9 cellular contexts compared by ENCODE assay signal in the genomic region with DNA sequence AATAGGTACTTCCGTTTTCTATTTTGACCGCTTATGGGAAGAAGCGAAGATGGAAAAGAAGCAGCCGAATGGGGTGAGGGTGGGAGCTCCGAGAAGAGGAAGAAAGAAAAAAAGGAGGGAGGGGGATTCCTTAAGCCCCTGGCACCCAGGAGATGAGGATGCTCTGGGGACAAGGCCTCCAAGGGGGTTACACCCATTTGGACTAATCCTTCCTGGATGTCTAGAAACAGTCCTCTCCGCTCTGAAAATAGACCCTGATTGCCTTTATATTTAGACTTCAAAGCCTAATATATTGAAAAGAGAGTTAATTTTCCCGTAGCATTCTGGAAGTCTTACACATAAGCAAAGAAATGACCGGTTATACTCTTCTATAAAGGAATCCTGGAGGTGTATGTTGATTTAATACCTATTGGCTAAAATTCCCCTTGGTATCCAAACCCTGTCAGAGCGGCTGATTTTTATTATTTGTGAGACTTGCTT. TPM values are rescaled to one million over a fixed set of nuclear protein-coding genes. Genes with fewer than 3 reads are reported as not detected.
DNase-seq lines count a peak whose midpoint lies in the region; ATAC-seq and TF ChIP-seq lines count a peak whose summit lies in the region.
"Had no signal": no experiment of that assay in that cellular context is flagged by ENCODE, and none has a peak within 500 bp of the region (broad histone marks: within the 10 kb centered on the region; RNA-seq: fewer than 3 reads in every experiment).

No MANE protein-coding gene starts in this region.

- peaks cover 8% of the 10 kb centered on the region for H3K4me1 Mint-ChIP-seq in activated B cell treated with CpG ODN at 0.5 μM for 24 hours

- H3K79me2 ChIP-seq in HCT116 (ENCODE audit: insufficient read depth, low read length) = peaks cover 38% of the 10 kb centered on the region

- H3K9me2 ChIP-seq in HCT116 (ENCODE audit: insufficient read depth) = no peaks in the 10 kb centered on the region

- no peak overlapping the region for H3K27ac Mint-ChIP-seq in activated B cell treated with CpG ODN at 0.5 μM for 24 hours

- H3K4me2 ChIP-seq in HCT116 (ENCODE audit: low read length) = peak overlapping the region; percentile 80
- peak overlapping the region; percentile 84 for H3K4me2 ChIP-seq in skeletal muscle satellite cell (ENCODE audit: low read length)

- H4K20me1 ChIP-seq in HCT116 (ENCODE audit: insufficient read depth) = no peaks in the 10 kb centered on the region

- H3K4me3 ChIP-seq in HCT116 (replicated peaks in 1 of 2; ENCODE audit: low read depth in 1 of 2, low read length in 2 of 2) (peak overlapping the region; percentile 68 to 76), right atrium auricular region (peak overlapping the region; percentile 54 to 65), skeletal muscle satellite cell (ENCODE audit: low read length) (peak overlapping the region; percentile 84)

- H3K4me1 ChIP-seq in HCT116 (ENCODE audit: control insufficient read depth in 1 of 2, insufficient read depth in 2 of 2, low read length in 2 of 2) (peaks cover 20 to 42% of the 10 kb centered on the region in 2 experiments), right atrium auricular region (peaks cover 0 to 6% of the 10 kb centered on the region in 2 donors), skeletal muscle satellite cell (ENCODE audit: control insufficient read depth, insufficient read depth, low read length) (peaks cover 34% of the 10 kb centered on the region)

- H3K27me3 Mint-ChIP-seq in activated B cell treated with CpG ODN at 0.5 μM for 24 hours = peaks cover 33% of the 10 kb centered on the region

- no peaks in the 10 kb centered on the region for H3K9me3 ChIP-seq in HCT116 (ENCODE audit: control insufficient read depth in 1 of 2, insufficient read depth in 1 of 2, low read depth in 1 of 2, low read length in 2 of 2)
- H3K9me3 ChIP-seq in right atrium auricular region = no peaks in the 10 kb centered on the region
- no peaks in the 10 kb centered on the region for H3K9me3 ChIP-seq in skeletal muscle satellite cell (replicated peaks; ENCODE audit: low read length)

- in situ Hi-C loops in ACHN (cut with HindIII; ENCODE audit: low pct_ligation_motif_present, low pct_unique_long_range_greater_than_20kb, low sequenced_read_pairs) = no loop called here

- H3K9ac ChIP-seq in HCT116 (ENCODE audit: low read length) (peak overlapping the region; percentile 70), skeletal muscle satellite cell (ENCODE audit: low read depth, low read length) (peak overlapping the region; percentile 87)

- H3K9me3 Mint-ChIP-seq in activated B cell treated with CpG ODN at 0.5 μM for 24 hours = no peaks in the 10 kb centered on the region

- H3K36me3 ChIP-seq in HCT116 (ENCODE audit: control insufficient read depth in 1 of 2, insufficient read depth in 2 of 2, low read length in 2 of 2) (no peaks in the 10 kb centered on the region), right atrium auricular region (no peaks in the 10 kb centered on the region), skeletal muscle satellite cell (ENCODE audit: insufficient read depth, low read length) (no peaks in the 10 kb centered on the region)

- intact Hi-C loops in HCT116 (cut with micrococcal nuclease) (loop anchor here (5.0 to 10.0 kb wide), 4 partner anchors 544 to 904 kb away; no protein-coding TSS in a partner anchor), activated B cell treated with CpG ODN at 0.5 μM for 24 hours (cut with micrococcal nuclease) (loop anchor here (5.0 kb wide), 1 partner anchor 1441 kb away; no protein-coding TSS in a partner anchor)

- TF ChIP-seq RAD21 in HCT116 (IDR thresholded peaks at IDR 0.05; ENCODE audit: low read depth) = no peak

- BruUV-seq in HCT116 (replicated peaks; lab: Mats Ljungman, UMichigan) = no TSS peak

- DNase-seq in HCT116 (ENCODE audit: low read depth, low spot score) (no peak), activated B cell treated with CpG ODN at 0.5 μM for 24 hours (no peak), right atrium auricular region (ENCODE audit: low spot score) (no peak), ACHN (no peak), Kasumi-1 (lab: John Stamatoyannopoulos, UW) (no peak), NCI-H510A (lab: John Stamatoyannopoulos, UW) (no peak)
- DNase-seq: kidney glomerular epithelial cell had no signal

- peak overlapping the region; percentile 59 for H2AFZ ChIP-seq in HCT116 (ENCODE audit: low read depth, low read length, poor library complexity, severe bottlenecking)

- POLR2A ChIA-PET in HCT116 (lab: Charles Lee) (no interaction called here), activated B cell treated with CpG ODN at 0.5 μM for 24 hours (lab: Charles Lee) (interaction anchor here (0.7 to 1.3 kb wide), 3 partner anchors 13 to 896 kb away, joined by 3 read pairs; a partner anchor contains a TSS)

- TF ChIP-seq POLR2A in HCT116 (IDR thresholded peaks at IDR 0.05; ENCODE audit: borderline replicate concordance, extremely low read depth, insufficient read depth, insufficient read length) = no peak

- TF ChIP-seq CTCF in HCT116 (IDR thresholded peaks at IDR 0.05 in 2 of 3, conservative IDR thresholded peaks at IDR 0.05 in 1 of 3; ENCODE audit: borderline replicate concordance in 1 of 3, insufficient read depth in 1 of 3, low read depth in 2 of 3, low read length in 2 of 3) = no peak
- TF ChIP-seq CTCF in activated B cell treated with CpG ODN at 0.5 μM for 24 hours (IDR thresholded peaks at IDR 0.05) = no peak
- TF ChIP-seq CTCF in right atrium auricular region (IDR thresholded peaks at IDR 0.05) = no peak

- H3K27me3 ChIP-seq in HCT116 (ENCODE audit: insufficient read depth, low read length) (no peaks in the 10 kb centered on the region), right atrium auricular region (peaks cover 0 to 23% of the 10 kb centered on the region in 2 donors), skeletal muscle satellite cell (ENCODE audit: control insufficient read depth, insufficient read depth, low read length) (no peaks in the 10 kb centered on the region)

- no peaks in the 10 kb centered on the region for H3K36me3 Mint-ChIP-seq in activated B cell treated with CpG ODN at 0.5 μM for 24 hours (ENCODE audit: low read depth)

- H3K27ac ChIP-seq in HCT116 (ENCODE audit: low read depth, low read length) (peak overlapping the region; percentile 95), right atrium auricular region (peak overlapping the region; percentile 45 to 57)

- H3K4me3 Mint-ChIP-seq in activated B cell treated with CpG ODN at 0.5 μM for 24 hours = peak overlapping the region; percentile 86

- CTCF ChIA-PET in HCT116 (lab: Charles Lee) (interaction anchor here (0.7 to 1.5 kb wide), 2 partner anchors 70 to 104 kb away, joined by 3 to 4 read pairs; no protein-coding TSS in a partner anchor), activated B cell treated with CpG ODN at 0.5 μM for 24 hours (lab: Charles Lee) (interaction anchor here (1.4 to 1.8 kb wide), 2 partner anchors 13 to 108 kb away, joined by 3 to 8 read pairs; a partner anchor contains a TSS)

- ATAC-seq in HCT116 (no peak), activated B cell treated with CpG ODN at 0.5 μM for 24 hours (ENCODE audit: low read depth) (no peak), HG03457 (IDR thresholded peaks at IDR 0.05; ENCODE audit: unreplicated experiment) (no peak)

- RAD21 ChIA-PET in HCT116 (lab: Charles Lee; ENCODE audit: low non-redundant PET in 1 of 2, low total read pairs in 2 of 2, uncharacterized antibody in 2 of 2, unreplicated experiment in 2 of 2) = no interaction called here

TF ChIP-seq in HCT116, 20 proteins besides CTCF, POLR2A, EP300 and RAD21:
- TF ChIP-seq EGR1 (IDR thresholded peaks at IDR 0.05; ENCODE audit: low read depth) = no peak
- TF ChIP-seq EZH2 (IDR thresholded peaks at IDR 0.05) = no peak
- no peak for TF ChIP-seq ZNF274 (IDR thresholded peaks at IDR 0.05; ENCODE audit: low read depth, low read length)
- TF ChIP-seq POLR2AphosphoS5 (IDR thresholded peaks at IDR 0.05; ENCODE audit: low read depth, low read length) = peak; percentile 17; the same call in 1 of the 2 replicates
- TF ChIP-seq CEBPB (IDR thresholded peaks at IDR 0.05; ENCODE audit: low read depth) = no peak
- TF ChIP-seq SP1 (IDR thresholded peaks at IDR 0.05; ENCODE audit: low read depth) = no peak
- TF ChIP-seq SIN3A (IDR thresholded peaks at IDR 0.05; ENCODE audit: low read depth) = no peak
- no peak for TF ChIP-seq CBX3 (IDR thresholded peaks at IDR 0.05; ENCODE audit: low read depth)
- TF ChIP-seq, protein P1, sequence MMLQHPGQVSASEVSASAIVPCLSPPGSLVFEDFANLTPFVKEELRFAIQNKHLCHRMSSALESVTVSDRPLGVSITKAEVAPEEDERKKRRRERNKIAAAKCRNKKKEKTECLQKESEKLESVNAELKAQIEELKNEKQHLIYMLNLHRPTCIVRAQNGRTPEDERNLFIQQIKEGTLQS (IDR thresholded peaks at IDR 0.05) = no peak
- peak; percentile 36; the same call in 1 of the 2 replicates for TF ChIP-seq SRF (IDR thresholded peaks at IDR 0.05; ENCODE audit: low read depth)

RNA-seq across cellular contexts. Expression of a gene that starts 0.7 kb away (rescaled TPM):
- total RNA-seq in HCT116 (2021; ENCODE audit: unreplicated experiment) (32.2 TPM), activated B cell treated with CpG ODN at 0.5 μM for 24 hours (not detected in 2 replicates), right atrium auricular region (under 1 TPM; 0.31 to 0.33 TPM)
- 18.9 and 20.6 TPM in 2 replicates for polyA plus RNA-seq in HCT116 (2012)
- 4.8 and 7.9 TPM in 2 replicates for total RNA-seq in skeletal muscle satellite cell (2012; rRNA removed)

RNA-seq across cellular contexts. Expression of a gene that starts 13.2 kb away (rescaled TPM):
- total RNA-seq in HCT116 (2021; ENCODE audit: unreplicated experiment) = 56.8 TPM
- polyA plus RNA-seq in HCT116 (2012) = 18.8 and 32.8 TPM in 2 replicates
- total RNA-seq in activated B cell treated with CpG ODN at 0.5 μM for 24 hours = 43.7 and 44.6 TPM in 2 replicates
- 10 to 100 TPM; 23.3 to 24.6 TPM for total RNA-seq in right atrium auricular region
- 50.4 and 56.1 TPM in 2 replicates for total RNA-seq in skeletal muscle satellite cell (2012; rRNA removed)

Comparison
In these comparisons a context has a peak if more than half of its experiments do, and no peak if none do; other contexts are left out.
1. RNA of a gene that starts 0.7 kb away (total RNA-seq): 32.2 TPM in HCT116 (single experiment); 0.31 to 0.33 TPM in right atrium auricular region and not detected in activated B cell treated with CpG ODN at 0.5 μM for 24 hours; every median in the first group is over 10 times any median in the second.
2. Peak in every context shown above with its lines, with median percentiles within 50 percentile points of each other: H3K4me3 ChIP-seq.